ENCODE assay signal across 1 cellular context in genomic region chr21:26153758-26154157, GRCh38.
TF ChIP-seq lines count a peak whose summit lies in the region.

No MANE protein-coding gene starts in this region.

TF ChIP-seq in HEK293, 187 proteins besides CTCF, POLR2A, EP300 and RAD21:
- TF ChIP-seq, protein P1, sequence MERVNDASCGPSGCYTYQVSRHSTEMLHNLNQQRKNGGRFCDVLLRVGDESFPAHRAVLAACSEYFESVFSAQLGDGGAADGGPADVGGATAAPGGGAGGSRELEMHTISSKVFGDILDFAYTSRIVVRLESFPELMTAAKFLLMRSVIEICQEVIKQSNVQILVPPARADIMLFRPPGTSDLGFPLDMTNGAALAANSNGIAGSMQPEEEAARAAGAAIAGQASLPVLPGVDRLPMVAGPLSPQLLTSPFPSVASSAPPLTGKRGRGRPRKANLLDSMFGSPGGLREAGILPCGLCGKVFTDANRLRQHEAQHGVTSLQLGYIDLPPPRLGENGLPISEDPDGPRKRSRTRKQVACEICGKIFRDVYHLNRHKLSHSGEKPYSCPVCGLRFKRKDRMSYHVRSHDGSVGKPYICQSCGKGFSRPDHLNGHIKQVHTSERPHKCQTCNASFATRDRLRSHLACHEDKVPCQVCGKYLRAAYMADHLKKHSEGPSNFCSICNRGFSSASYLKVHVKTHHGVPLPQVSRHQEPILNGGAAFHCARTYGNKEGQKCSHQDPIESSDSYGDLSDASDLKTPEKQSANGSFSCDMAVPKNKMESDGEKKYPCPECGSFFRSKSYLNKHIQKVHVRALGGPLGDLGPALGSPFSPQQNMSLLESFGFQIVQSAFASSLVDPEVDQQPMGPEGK (tag by site-specific recombination; IDR thresholded peaks at IDR 0.05): no peak
- TF ChIP-seq, protein P2, sequence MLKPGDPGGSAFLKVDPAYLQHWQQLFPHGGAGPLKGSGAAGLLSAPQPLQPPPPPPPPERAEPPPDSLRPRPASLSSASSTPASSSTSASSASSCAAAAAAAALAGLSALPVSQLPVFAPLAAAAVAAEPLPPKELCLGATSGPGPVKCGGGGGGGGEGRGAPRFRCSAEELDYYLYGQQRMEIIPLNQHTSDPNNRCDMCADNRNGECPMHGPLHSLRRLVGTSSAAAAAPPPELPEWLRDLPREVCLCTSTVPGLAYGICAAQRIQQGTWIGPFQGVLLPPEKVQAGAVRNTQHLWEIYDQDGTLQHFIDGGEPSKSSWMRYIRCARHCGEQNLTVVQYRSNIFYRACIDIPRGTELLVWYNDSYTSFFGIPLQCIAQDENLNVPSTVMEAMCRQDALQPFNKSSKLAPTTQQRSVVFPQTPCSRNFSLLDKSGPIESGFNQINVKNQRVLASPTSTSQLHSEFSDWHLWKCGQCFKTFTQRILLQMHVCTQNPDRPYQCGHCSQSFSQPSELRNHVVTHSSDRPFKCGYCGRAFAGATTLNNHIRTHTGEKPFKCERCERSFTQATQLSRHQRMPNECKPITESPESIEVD (tag by site-specific recombination; IDR thresholded peaks at IDR 0.05): 0 out of 2 replicates have a peak, but pooled peaks have one; percentile 18
